Comparison of ENCODE assay signal across 35 cellular contexts in the genomic region with DNA sequence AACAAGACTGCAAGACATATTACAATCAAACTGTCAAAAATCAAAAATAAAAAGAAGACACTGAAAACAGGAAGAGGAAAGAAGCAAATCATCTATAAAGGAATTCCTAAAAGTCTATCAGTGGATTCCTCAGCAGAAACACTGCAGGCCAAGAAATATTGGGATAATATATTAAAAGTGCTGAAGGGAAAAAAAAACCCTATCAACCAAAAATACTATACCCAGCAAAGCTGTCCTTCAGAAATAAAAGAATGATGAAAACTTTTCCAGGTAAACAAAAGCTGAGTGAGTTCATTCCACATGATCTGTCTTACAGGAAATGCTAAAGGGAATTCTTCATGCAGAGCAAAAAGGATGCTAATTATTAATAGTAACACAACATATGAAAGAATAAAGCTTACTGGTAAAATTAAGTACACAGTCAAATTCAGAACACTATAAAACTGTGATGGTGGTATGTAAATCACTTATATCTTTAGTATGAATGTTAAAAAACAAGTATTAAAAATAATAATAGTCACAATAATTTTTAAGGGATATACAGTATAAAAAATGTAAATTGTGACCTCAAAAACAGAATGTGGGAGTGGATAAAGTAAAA.
"Had no signal": no experiment of that assay in that cellular context is flagged by ENCODE, and none has a peak within 500 bp of the region (broad histone marks: within the 10 kb centered on the region; RNA-seq: fewer than 3 reads in every experiment).

No MANE protein-coding gene starts in this region.

- H3K4me3 ChIP-seq: MG63 had no signal

- H3K27me3 ChIP-seq: MG63 had no signal

- DNase-seq: Karpas-422, Kasumi-1, KG1, MG63, MM.1S, MV-4-11, NCI-H1048, NCI-H1092, NCI-H1092 treated with DMSO at 0.1 percent for 48 hours, NCI-H1105, NCI-H1105 treated with DMSO at 0.1 percent for 48 hours, NCI-H1417, NCI-H1417 treated with DMSO at 0.1 percent for 48 hours, NCI-H1436, NCI-H1436 treated with DMSO at 0.1 percent for 48 hours, NCI-H146, NCI-H1694, NCI-H1694 treated with DMSO at 0.1 percent for 48 hours, NCI-H187, NCI-H187 treated with DMSO at 0.1 percent for 48 hours, NCI-H1930, NCI-H2029, NCI-H2029 treated with DMSO at 0.1 percent for 48 hours, NCI-H2081, NCI-H2081 treated with DMSO at 0.1 percent for 48 hours, NCI-H2107, NCI-H2171, NCI-H2171 treated with DMSO at 0.1 percent for 48 hours, NCI-H2227 treated with DMSO at 0.1 percent for 48 hours, NCI-H226, NCI-H345, NCI-H446, NCI-H446 treated with DMSO at 0.1 percent for 48 hours, NCI-H510A had no signal

- H3K36me3 ChIP-seq: MG63 had no signal

- H3K27ac ChIP-seq: KMS-11 had no signal
